In genomic region chr18:62144338-62144737, GRCh38 we compare ENCODE assay signal across 13 cellular contexts. TPM values are rescaled to one million over a fixed set of nuclear protein-coding genes. Genes with fewer than 3 reads are reported as not detected.
DNase-seq lines count a peak whose midpoint lies in the region; ATAC-seq and TF ChIP-seq lines count a peak whose summit lies in the region.
"Had no signal": no experiment of that assay in that cellular context is flagged by ENCODE, and none has a peak within 500 bp of the region (broad histone marks: within the 10 kb centered on the region; RNA-seq: fewer than 3 reads in every experiment).

No MANE protein-coding gene starts in this region.

- intact Hi-C loops in heart left ventricle (cut with DNase I) (no loop called here), cardiac septum (cut with DNase I) (no loop called here), left ventricle myocardium superior (cut with micrococcal nuclease) (no loop called here)

- ATAC-seq in heart left ventricle: peak; percentile 81 to 93 (median 90)
- ATAC-seq in left ventricle myocardium superior: peak; percentile 94
- ATAC-seq: CD8-positive, alpha-beta T cell had no signal

- TF ChIP-seq POLR2A in heart left ventricle (IDR thresholded peaks at IDR 0.05): no peak

- WGBS in heart left ventricle, 4 donors: 46 to 67% (median 60%) methylated on average over 2 of the region's 2 CpGs

- H3K36me3 ChIP-seq in heart left ventricle: peaks cover 0 to 71% (median 14%) of the 10 kb centered on the region in 9 donors

- no peak overlapping the region for H3K4me3 ChIP-seq in heart left ventricle
- H3K4me3 ChIP-seq: BLaER1 treated with 17β-estradiol and CSF1 and Interleukin-3, amounts not matched to agents 10 nM and 100 nM had no signal

- peaks cover 0 to 4% (median 0%) of the 10 kb centered on the region in 12 donors for H3K4me1 ChIP-seq in heart left ventricle
- H3K4me1 ChIP-seq: BLaER1 treated with 17β-estradiol and CSF1 and Interleukin-3, amounts not matched to agents 10 nM and 100 nM had no signal

- DNase-seq in NCI-H2029 treated with DMSO at 0.1 percent for 48 hours (lab: John Stamatoyannopoulos, UW): peak; percentile 22
- no peak for DNase-seq in NCI-H2029 (lab: John Stamatoyannopoulos, UW)
- peak; percentile 10 for DNase-seq in NCI-H82 (lab: John Stamatoyannopoulos, UW)
- no peak for DNase-seq in NCI-H82 treated with DMSO at 0.1 percent for 48 hours (lab: John Stamatoyannopoulos, UW; ENCODE audit: unreplicated experiment)
- no peak for DNase-seq in heart left ventricle
- no peak for DNase-seq in cardiac septum (ENCODE audit: low spot score)
- no peak for DNase-seq in left ventricle myocardium superior
- DNase-seq: Calu3; CD8-positive, alpha-beta T cell; GOT3; H9; IMR-90 had no signal

- no peak for TF ChIP-seq CTCF in heart left ventricle (IDR thresholded peaks at IDR 0.05)

- no peak overlapping the region for H3K27ac ChIP-seq in heart left ventricle
- H3K27ac ChIP-seq: BLaER1 treated with 17β-estradiol and CSF1 and Interleukin-3, amounts not matched to agents 10 nM and 100 nM had no signal

- no peaks in the 10 kb centered on the region for H3K9me3 ChIP-seq in heart left ventricle
- H3K9me3 ChIP-seq: BLaER1 treated with 17β-estradiol and CSF1 and Interleukin-3, amounts not matched to agents 10 nM and 100 nM had no signal

- H3K27me3 ChIP-seq in heart left ventricle: no peaks in the 10 kb centered on the region
- H3K27me3 ChIP-seq: BLaER1 treated with 17β-estradiol and CSF1 and Interleukin-3, amounts not matched to agents 10 nM and 100 nM had no signal

RNA-seq across cellular contexts. Expression of gene PIGN, which starts 42.5 kb away (rescaled TPM):
- 10 to 100 TPM; 16.6 to 29.6 (median 23.3) TPM for total RNA-seq in heart left ventricle
- polyA plus RNA-seq in heart left ventricle: 10 to 100 TPM in 1 of 2 donors, 1 to 10 TPM in 1; 4.3 to 10.6 TPM
- total RNA-seq in cardiac septum: 24.8 TPM
- total RNA-seq in left ventricle myocardium superior: 18.2 TPM

RNA-seq across cellular contexts. Expression of gene RELCH, which starts 42.7 kb away (rescaled TPM):
- total RNA-seq in heart left ventricle (10 to 100 TPM; 11.6 to 24.8 (median 15.2) TPM), cardiac septum (21.0 TPM), left ventricle myocardium superior (11.5 TPM)
- 1 to 10 TPM; 7.4 to 9.0 TPM for polyA plus RNA-seq in heart left ventricle

Comparison
In these comparisons a context has a peak if more than half of its experiments do, and no peak if none do; other contexts are left out.
1. DNase-seq: peak in NCI-H2029 treated with DMSO at 0.1 percent for 48 hours (single experiment) and NCI-H82 (single experiment); none in NCI-H2029 (single experiment), NCI-H82 treated with DMSO at 0.1 percent for 48 hours (single experiment), heart left ventricle (0 of 5), cardiac septum (single experiment) and left ventricle myocardium superior (single experiment).